Comparison of ENCODE assay signal across 19 cellular contexts in the genomic region with DNA sequence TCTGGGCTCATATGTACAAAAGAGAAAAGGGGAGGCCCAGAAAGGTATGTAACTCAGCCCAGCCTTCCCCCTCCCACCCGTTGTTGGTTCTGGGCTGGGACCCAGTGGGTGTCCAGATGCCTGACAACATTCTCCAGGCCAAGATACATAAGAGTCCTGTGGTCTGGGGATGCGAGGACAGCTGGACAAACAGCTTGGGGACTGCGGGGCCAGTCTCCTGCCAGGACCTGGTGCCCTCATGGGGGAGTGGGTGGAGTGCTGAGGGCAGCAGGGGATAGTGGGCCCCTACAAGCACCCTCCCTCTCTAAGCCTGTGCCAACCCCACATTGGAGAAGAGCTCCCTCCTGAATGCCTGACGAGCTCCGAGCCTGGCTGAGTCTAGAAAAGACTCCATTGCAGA. TPM values are rescaled to one million over a fixed set of nuclear protein-coding genes. Genes with fewer than 3 reads are reported as not detected.
A peak's percentile ranks its signal among the peaks of the same experiment; 100 is the strongest.
DNase-seq lines count a peak whose midpoint lies in the region; TF ChIP-seq lines count a peak whose summit lies in the region.
"Had no signal": no experiment of that assay in that cellular context is flagged by ENCODE, and none has a peak within 500 bp of the region (broad histone marks: within the 10 kb centered on the region; RNA-seq: fewer than 3 reads in every experiment).

No MANE protein-coding gene starts in this region.

- H3K27me3 Mint-ChIP-seq in endodermal cell (ENCODE audit: insufficient read depth): peaks cover 8% of the 10 kb centered on the region
- peaks cover 51% of the 10 kb centered on the region for H3K27me3 Mint-ChIP-seq in nephron progenitor cell (ENCODE audit: low read depth, poor library complexity)

- no peak overlapping the region for H3K23ac ChIP-seq in neuronal stem cell (ENCODE audit: low read depth, low read length, poor library complexity)

- no peaks in the 10 kb centered on the region for H3K79me1 ChIP-seq in neuronal stem cell (ENCODE audit: low read depth, low read length)

- H3K9me3 Mint-ChIP-seq in endodermal cell (peaks cover 1% of the 10 kb centered on the region), nephron progenitor cell (no peaks in the 10 kb centered on the region)
- H3K9me3 Mint-ChIP-seq: CD4-positive, CD25-positive, alpha-beta regulatory T cell; CD8-positive, alpha-beta memory T cell; HFFc6; IgD-negative memory B cell had no signal

- H2AFZ ChIP-seq in neuronal stem cell (ENCODE audit: low read length): no peak overlapping the region
- H2AFZ ChIP-seq: GM23338 had no signal

- no peak overlapping the region for H3K27ac ChIP-seq in endodermal cell (ENCODE audit: low read depth, low read length)
- H3K27ac ChIP-seq in neuronal stem cell (replicated peaks; ENCODE audit: low read length): no peak overlapping the region

- H3K4me2 ChIP-seq in neuronal stem cell (ENCODE audit: insufficient read depth, low read length, poor library complexity, severe bottlenecking): no peak overlapping the region
- H3K4me2 ChIP-seq: GM23338 had no signal

- H2BK5ac ChIP-seq in neuronal stem cell (ENCODE audit: low read length): no peak overlapping the region

- H3K18ac ChIP-seq in neuronal stem cell (ENCODE audit: low read length): peak overlapping the region; percentile 39

- TF ChIP-seq CTCF in endodermal cell (conservative IDR thresholded peaks at IDR 0.05) (no peak), nephron progenitor cell (IDR thresholded peaks at IDR 0.05) (no peak)

- H3K4me3 Mint-ChIP-seq in endodermal cell: no peak overlapping the region
- no peak overlapping the region for H3K4me3 Mint-ChIP-seq in nephron progenitor cell
- H3K4me3 Mint-ChIP-seq: CD4-positive, CD25-positive, alpha-beta regulatory T cell; CD8-positive, alpha-beta memory T cell; GM23338; HFFc6; IgD-negative memory B cell had no signal

- WGBS in endodermal cell (ENCODE audit: insufficient coverage in 1 of 2, insufficient read length in 1 of 2), 2 experiments: 82 to 93% methylated on average over 2 to 5 of the region's 5 CpGs
- no CpG with 5 or more reads among the region's 5 CpGs for WGBS in neuronal stem cell (ENCODE audit: extremely low coverage in 2 of 2, insufficient read length in 2 of 2, insufficient replicate concordance in 1 of 2), 2 donors

- DNase-seq in brain pericyte (ENCODE audit: low read depth, low spot score) (peak; percentile 67), endodermal cell (peak; percentile 35), neuronal stem cell (ENCODE audit: low spot score) (no peak), smooth muscle cell of the brain vasculature (ENCODE audit: low read depth, low spot score) (peak; percentile 51), NCI-H1417 (lab: John Stamatoyannopoulos, UW) (no peak), nephron progenitor cell (no peak), SKM-1 treated with dmso at 0.1 percent for 144 hours (lab: John Stamatoyannopoulos, UW; ENCODE audit: unreplicated experiment) (no peak)
- DNase-seq: ACHN; BE2C; C1 segment of cervical spinal cord; CD4-positive, CD25-positive, alpha-beta regulatory T cell; CD8-positive, alpha-beta memory T cell; COR-L47; DMS 273 treated with DMSO at 0.1 percent for 48 hours; DMS53; HFFc6 had no signal

- H3K36me3 ChIP-seq in endodermal cell (ENCODE audit: control insufficient read depth, insufficient read depth, low read length) (no peaks in the 10 kb centered on the region), neuronal stem cell (replicated peaks in 1 of 2; ENCODE audit: control insufficient read depth in 2 of 2, insufficient read depth in 2 of 2, low read length in 2 of 2) (peaks cover 0 to 1% of the 10 kb centered on the region in 2 donors)
- H3K36me3 ChIP-seq: BE2C had no signal

- H3K9me3 ChIP-seq in endodermal cell (ENCODE audit: control insufficient read depth, low read length) (no peaks in the 10 kb centered on the region), neuronal stem cell (replicated peaks in 1 of 2; ENCODE audit: control insufficient read depth in 2 of 2, insufficient read depth in 1 of 2, low read depth in 1 of 2, low read length in 2 of 2) (no peaks in the 10 kb centered on the region)
- H3K9me3 ChIP-seq: BE2C had no signal

- H2BK15ac ChIP-seq in neuronal stem cell (ENCODE audit: low read length): no peak overlapping the region

- H3K27me3 ChIP-seq in endodermal cell (ENCODE audit: control insufficient read depth, insufficient read depth, low read length, poor library complexity, severe bottlenecking) (no peaks in the 10 kb centered on the region), neuronal stem cell (ENCODE audit: control insufficient read depth in 3 of 3, insufficient read depth in 3 of 3, low read depth in 1 of 3, low read length in 3 of 3) (peaks cover 0 to 10% (median 0%) of the 10 kb centered on the region in 3 experiments)
- H3K27me3 ChIP-seq: BE2C had no signal

- no peak overlapping the region for H2BK120ac ChIP-seq in neuronal stem cell (ENCODE audit: low read depth, low read length)

- H3K4me3 ChIP-seq in endodermal cell (ENCODE audit: low read length) (no peak overlapping the region), neuronal stem cell (ENCODE audit: low read length in 2 of 2) (no peak overlapping the region)
- H3K4me3 ChIP-seq: GM23338 had no signal

- H2BK12ac ChIP-seq in neuronal stem cell (ENCODE audit: low read length): no peak overlapping the region

- H2AK5ac ChIP-seq in neuronal stem cell (ENCODE audit: low read depth, low read length): no peak overlapping the region

- H3K14ac ChIP-seq in neuronal stem cell (ENCODE audit: low read length): peak overlapping the region; percentile 6

- H3K9ac ChIP-seq in endodermal cell (ENCODE audit: extremely low read depth, low read length, poor library complexity, severe bottlenecking) (no peak overlapping the region), neuronal stem cell (ENCODE audit: low read depth, low read length, poor library complexity) (no peak overlapping the region)

- no peaks in the 10 kb centered on the region for H3K4me1 Mint-ChIP-seq in endodermal cell
- H3K4me1 Mint-ChIP-seq in nephron progenitor cell: peaks cover 6% of the 10 kb centered on the region
- H3K4me1 Mint-ChIP-seq: CD4-positive, CD25-positive, alpha-beta regulatory T cell; CD8-positive, alpha-beta memory T cell; GM23338 had no signal

- H3K27ac Mint-ChIP-seq in endodermal cell: no peak overlapping the region
- no peak overlapping the region for H3K27ac Mint-ChIP-seq in nephron progenitor cell
- H3K27ac Mint-ChIP-seq: CD4-positive, CD25-positive, alpha-beta regulatory T cell; GM23338; HFFc6; IgD-negative memory B cell had no signal

- H4K91ac ChIP-seq in neuronal stem cell (ENCODE audit: low read depth, low read length, poor library complexity): no peak overlapping the region

- no peak overlapping the region for H3K4ac ChIP-seq in neuronal stem cell (ENCODE audit: low read length)

- H3K36me3 Mint-ChIP-seq in endodermal cell (ENCODE audit: low read depth) (no peaks in the 10 kb centered on the region), nephron progenitor cell (ENCODE audit: low read depth) (no peaks in the 10 kb centered on the region)
- H3K36me3 Mint-ChIP-seq: CD4-positive, CD25-positive, alpha-beta regulatory T cell; CD8-positive, alpha-beta memory T cell; IgD-negative memory B cell had no signal

- H3K4me1 ChIP-seq in endodermal cell (ENCODE audit: control insufficient read depth, insufficient read depth, low read length) (no peaks in the 10 kb centered on the region), neuronal stem cell (ENCODE audit: control insufficient read depth in 2 of 2, insufficient read depth in 1 of 2, low read depth in 1 of 2, low read length in 2 of 2) (peaks cover 0 to 9% of the 10 kb centered on the region in 2 donors)
- H3K4me1 ChIP-seq: BE2C had no signal

- no peak overlapping the region for H4K8ac ChIP-seq in neuronal stem cell (ENCODE audit: low read depth, low read length)

RNA-seq across cellular contexts. Expression of gene SLC22A6, which starts 3.5 kb away (rescaled TPM):
- not detected for total RNA-seq in endodermal cell
- 0.28 TPM for polyA plus RNA-seq in endodermal cell (2013, experiment 1 of 2)
- polyA plus RNA-seq in endodermal cell (2013, experiment 2 of 2): not detected
- polyA plus RNA-seq in neuronal stem cell (2013, experiment 1 of 2): not detected
- polyA plus RNA-seq in neuronal stem cell (2013, experiment 2 of 2): not detected
- total RNA-seq: CD4-positive, CD25-positive, alpha-beta regulatory T cell; CD8-positive, alpha-beta memory T cell; GM23338; HepG2; HFFc6 had no signal
- polyA plus RNA-seq: CD4-positive, CD25-positive, alpha-beta regulatory T cell; CD8-positive, alpha-beta memory T cell; GM23338; HepG2; IgD-negative memory B cell had no signal

RNA-seq across cellular contexts. Expression of gene SLC22A8, which starts 27.4 kb away (rescaled TPM):
- under 1 TPM in 1 of 2 donors, not detected in 1; 0.22 TPM for total RNA-seq in endodermal cell
- polyA plus RNA-seq in endodermal cell (2013, experiment 1 of 2): not detected
- not detected for polyA plus RNA-seq in endodermal cell (2013, experiment 2 of 2)
- not detected for polyA plus RNA-seq in neuronal stem cell (2013, experiment 1 of 2)
- not detected for polyA plus RNA-seq in neuronal stem cell (2013, experiment 2 of 2)
- total RNA-seq: CD4-positive, CD25-positive, alpha-beta regulatory T cell; CD8-positive, alpha-beta memory T cell; GM23338; HFFc6 had no signal
- polyA plus RNA-seq: CD4-positive, CD25-positive, alpha-beta regulatory T cell; CD8-positive, alpha-beta memory T cell; GM23338; IgD-negative memory B cell had no signal

Comparison
In these comparisons a context has a peak if more than half of its experiments do, and no peak if none do; other contexts are left out.
1. DNase-seq: peak in brain pericyte (single experiment), endodermal cell (single experiment) and smooth muscle cell of the brain vasculature (single experiment); none in neuronal stem cell (single experiment), NCI-H1417 (0 of 3), nephron progenitor cell (single experiment) and SKM-1 treated with dmso at 0.1 percent for 144 hours (single experiment).